ENCODE assay signal across 33 cellular contexts in the genomic region with DNA sequence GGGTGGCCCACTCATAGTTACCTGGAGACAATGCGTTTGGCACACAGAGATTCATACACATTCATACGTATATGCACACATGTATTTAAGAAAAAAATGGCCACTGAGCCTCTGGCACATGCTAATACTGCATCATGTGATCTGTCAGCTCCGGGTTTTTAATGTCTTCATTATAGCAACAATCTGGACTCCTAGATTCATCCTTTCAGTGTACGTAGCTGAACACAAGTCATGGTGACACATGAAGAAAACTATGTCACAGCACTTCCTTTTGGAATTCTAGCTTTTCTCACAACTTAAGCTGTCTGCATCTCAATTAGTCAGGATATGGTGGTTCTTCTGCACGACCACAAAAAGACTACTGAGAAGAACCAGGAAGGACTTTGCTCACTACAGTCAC. TPM values are rescaled to one million over a fixed set of nuclear protein-coding genes. Genes with fewer than 3 reads are reported as not detected.
DNase-seq lines count a peak whose midpoint lies in the region; ATAC-seq, FAIRE-seq and TF ChIP-seq lines count a peak whose summit lies in the region.
"Had no signal": no experiment of that assay in that cellular context is flagged by ENCODE, and none has a peak within 500 bp of the region (broad histone marks: within the 10 kb centered on the region; RNA-seq: fewer than 3 reads in every experiment).

No MANE protein-coding gene starts in this region.

- no peak for TF ChIP-seq CTCF in epithelial cell of esophagus (IDR thresholded peaks at IDR 0.05; ENCODE audit: insufficient read depth, low read depth, low read length, missing control alignments)
- no peak for TF ChIP-seq CTCF in osteoblast (IDR thresholded peaks at IDR 0.05; ENCODE audit: extremely low read depth, low read depth, low read length)
- no peak for TF ChIP-seq CTCF in GM20000 (IDR thresholded peaks at IDR 0.05; ENCODE audit: extremely low read depth, missing control alignments)

- no peaks in the 10 kb centered on the region for H3K9me3 ChIP-seq in osteoblast (ENCODE audit: low read depth, low read length)
- H3K9me3 ChIP-seq: gastroesophageal sphincter, thoracic aorta had no signal

- no peak for FAIRE-seq in GM12891 (lab: Jason Lieb, UNC)
- FAIRE-seq: GM12892, H54, TTC549 had no signal

- H3K4me1 ChIP-seq in osteoblast (ENCODE audit: insufficient read depth, low read length), result no peaks in the 10 kb centered on the region
- H3K4me1 ChIP-seq: gastroesophageal sphincter had no signal

- H3K36me3 ChIP-seq in osteoblast (ENCODE audit: insufficient read depth, low read length), result no peaks in the 10 kb centered on the region
- H3K36me3 ChIP-seq: BLaER1 treated with 17β-estradiol and CSF1 and Interleukin-3, amounts not matched to agents 10 nM and 100 nM; gastroesophageal sphincter; thoracic aorta had no signal

- no peak for TF ChIP-seq POLR2A in GM12891 (IDR thresholded peaks at IDR 0.05; ENCODE audit: low read depth, low read length)

- ATAC-seq in GM18909 (IDR thresholded peaks at IDR 0.05; ENCODE audit: poor library complexity, unreplicated experiment), result no peak
- ATAC-seq: activated T-helper 17 cell treated with anti-CD3 and anti-CD28 coated beads, Interleukin-2, amount 50 U/mL, for 72 hours; effector memory CD8-positive, alpha-beta T cell; esophagus mucosa; gastroesophageal sphincter; left lobe of liver had no signal

- H3K4me3 ChIP-seq in epithelial cell of esophagus (ENCODE audit: low read length), result no peak overlapping the region
- no peak overlapping the region for H3K4me3 ChIP-seq in osteoblast (ENCODE audit: insufficient read depth, low read length)
- H3K4me3 ChIP-seq: BLaER1 treated with 17β-estradiol and CSF1 and Interleukin-3, amounts not matched to agents 10 nM and 100 nM; coronary artery; gastroesophageal sphincter; thoracic aorta had no signal

- peak; percentile 72 for DNase-seq in EH (ENCODE audit: low read depth)
- peak; percentile 76 for DNase-seq in LHCN-M2 (ENCODE audit: low read depth)
- peak; percentile 24 for DNase-seq in epithelial cell of esophagus (ENCODE audit: low read depth)
- peak; percentile 66 for DNase-seq in osteoblast (ENCODE audit: insufficient read length, low spot score, missing footprints)
- no peak for DNase-seq in NCI-H2081 (lab: John Stamatoyannopoulos, UW)
- no peak for DNase-seq in GM12891 (ENCODE audit: insufficient read length, low spot score)
- DNase-seq in GM20000 (ENCODE audit: low spot score), result no peak
- DNase-seq: ACHN; activated CD4-positive, alpha-beta memory T cell treated with anti-CD3 and anti-CD28 coated beads, Interleukin-2, amount 10 ng/mL, durations not matched to agents 7 days and 5 days; activated CD4-positive, CD25-positive, alpha-beta regulatory T cell treated with anti-CD3 and anti-CD28 coated beads, Interleukin-2, amount 50 U/mL, for 72 hours; activated naive CD4-positive, alpha-beta T cell treated with anti-CD3 and anti-CD28 coated beads, Interleukin-2, amount 50 U/mL, for 16 hours; amniotic stem cell; COR-L47; DMS79; effector memory CD8-positive, alpha-beta T cell; hypothalamus; immature natural killer cell; KG1; naive B cell; NCI-H1417 treated with DMSO at 0.1 percent for 48 hours; NCI-H345; nucleus accumbens had no signal

- no peaks in the 10 kb centered on the region for H4K20me1 ChIP-seq in osteoblast (ENCODE audit: insufficient read depth, low read length)
- H4K20me1 ChIP-seq: BLaER1 treated with 17β-estradiol and CSF1 and Interleukin-3, amounts not matched to agents 10 nM and 100 nM had no signal

- H3K27ac ChIP-seq in osteoblast (ENCODE audit: low read depth, low read length), result no peak overlapping the region
- H3K27ac ChIP-seq: BLaER1 treated with 17β-estradiol and CSF1 and Interleukin-3, amounts not matched to agents 10 nM and 100 nM; coronary artery; gastroesophageal sphincter; thoracic aorta had no signal

- H2AFZ ChIP-seq in osteoblast (ENCODE audit: low read length), result peak overlapping the region; percentile 13

- H3K4me2 ChIP-seq in osteoblast (ENCODE audit: insufficient read depth, low read length), result no peak overlapping the region
- H3K4me2 ChIP-seq: BLaER1 treated with 17β-estradiol and CSF1 and Interleukin-3, amounts not matched to agents 10 nM and 100 nM had no signal

- no peaks in the 10 kb centered on the region for H3K79me2 ChIP-seq in osteoblast (ENCODE audit: insufficient read depth, low read length)

- no peaks in the 10 kb centered on the region for H3K27me3 ChIP-seq in osteoblast (ENCODE audit: insufficient read depth, low read length)
- H3K27me3 ChIP-seq: BLaER1 treated with 17β-estradiol and CSF1 and Interleukin-3, amounts not matched to agents 10 nM and 100 nM; gastroesophageal sphincter had no signal

TF ChIP-seq in GM12891, 5 proteins besides CTCF, POLR2A, EP300 and RAD21:
- TF ChIP-seq POLR2AphosphoS5 (IDR thresholded peaks at IDR 0.05; ENCODE audit: low read depth, low read length), result no peak
- no peak for TF ChIP-seq SPI1 (IDR thresholded peaks at IDR 0.05; ENCODE audit: low read depth, low read length)

RNA-seq across cellular contexts. Expression of a gene that starts 24.7 kb away (rescaled TPM):
- 2.4 and 2.6 TPM in 2 replicates for total RNA-seq in LHCN-M2 (2014; rRNA removed)
- polyA plus RNA-seq in LHCN-M2 (2012), result 2.8 TPM
- total RNA-seq in osteoblast, result 1.8 and 2.1 TPM in 2 replicates
- polyA plus RNA-seq in GM12891 (2012; ENCODE audit: low read depth, missing spikeins), result 0.59 TPM

RNA-seq across cellular contexts. Expression of a gene that starts 24.7 kb away (rescaled TPM):
- 36.8 and 37.4 TPM in 2 replicates for total RNA-seq in LHCN-M2 (2014; rRNA removed)
- 11.6 TPM for polyA plus RNA-seq in LHCN-M2 (2012)
- total RNA-seq in osteoblast, result 17.4 TPM in 2 replicates
- 13.8 TPM for polyA plus RNA-seq in GM12891 (2012; ENCODE audit: low read depth, missing spikeins)

Comparison
In these comparisons a context has a peak if more than half of its experiments do, and no peak if none do; other contexts are left out.
1. DNase-seq: peak in EH (single experiment), LHCN-M2 (single experiment), epithelial cell of esophagus (single experiment) and osteoblast (single experiment); none in NCI-H2081 (0 of 2), GM12891 (single experiment) and GM20000 (single experiment).